Comparison of ENCODE assay signal across 18 cellular contexts in genomic region chr10:29851241-29851640, GRCh38.
"Had no signal": no experiment of that assay in that cellular context is flagged by ENCODE, and none has a peak within 500 bp of the region (broad histone marks: within the 10 kb centered on the region; RNA-seq: fewer than 3 reads in every experiment).

No MANE protein-coding gene starts in this region.

- ATAC-seq: left ventricle myocardium superior; lower lobe of right lung; naive thymus-derived CD4-positive, alpha-beta T cell; stimulated activated memory B cell treated with anti-CD40 and anti-IgM and Interleukin-4, amounts not matched to agents 10 μg/mL and 1 μg/mL and 100 μg/mL, for 72 hours; stimulated activated naive CD8-positive, alpha-beta T cell treated with anti-CD3 and anti-CD28 coated beads, Interleukin-15, Interleukin-2, amounts not matched to agents 100 U/mL and 50 U/mL, for 24 hours had no signal

- H3K4me3 ChIP-seq: colonic mucosa, esophagus muscularis mucosa, lower lobe of right lung, prostate gland, right atrium auricular region, skin epidermis, spleen, suprapubic skin, thyroid gland had no signal

- H3K27me3 ChIP-seq: colonic mucosa, esophagus muscularis mucosa, right atrium auricular region, spleen, suprapubic skin, thyroid gland had no signal

- H3K36me3 ChIP-seq: colonic mucosa, esophagus muscularis mucosa, lower lobe of right lung, prostate gland, right atrium auricular region, spleen, suprapubic skin, thyroid gland had no signal

- H3K27ac ChIP-seq: lower lobe of right lung, right atrium auricular region, spleen, suprapubic skin, thyroid gland had no signal

- H3K4me1 ChIP-seq: colonic mucosa, prostate gland had no signal

- DNase-seq: colonic mucosa; head of caudate nucleus; left ventricle myocardium superior; lower lobe of right lung; naive thymus-derived CD4-positive, alpha-beta T cell; nephron progenitor cell; nucleus accumbens; spleen; stimulated activated CD4-positive, alpha-beta T cell treated with anti-CD3 and anti-CD28 coated beads, Interleukin-4, amount 100 ng/mL, for 4 hours; stimulated activated naive CD8-positive, alpha-beta T cell treated with anti-CD3 and anti-CD28 coated beads, Interleukin-15, Interleukin-2, amounts not matched to agents 100 U/mL and 50 U/mL, for 24 hours; thyroid gland; trophoblast cell had no signal

- H3K9me3 ChIP-seq: colonic mucosa, esophagus muscularis mucosa, lower lobe of right lung, prostate gland, right atrium auricular region, spleen, suprapubic skin, thyroid gland had no signal
